Comparison of ENCODE assay signal across 17 cellular contexts in genomic region chr10:49023752-49024151, GRCh38.
A peak's percentile ranks its signal among the peaks of the same experiment; 100 is the strongest.
DNase-seq lines count a peak whose midpoint lies in the region; ATAC-seq and TF ChIP-seq lines count a peak whose summit lies in the region.
"Had no signal": no experiment of that assay in that cellular context is flagged by ENCODE, and none has a peak within 500 bp of the region (broad histone marks: within the 10 kb centered on the region; RNA-seq: fewer than 3 reads in every experiment).

No MANE protein-coding gene starts in this region.

- peak overlapping the region; percentile 20; the same call in 1 of the 2 replicates for H2AFZ ChIP-seq in OCI-LY7 (ENCODE audit: low read length)

- WGBS in upper lobe of left lung, 2 donors = 35 to 40% methylated on average over 5 of the region's 5 CpGs

- no peak for TF ChIP-seq EP300 in upper lobe of left lung (IDR thresholded peaks at IDR 0.05)

- no peaks in the 10 kb centered on the region for H3K27me3 ChIP-seq in upper lobe of left lung

- H3K4me1 ChIP-seq in OCI-LY7 (ENCODE audit: insufficient read depth, low read length, poor library complexity, severe bottlenecking) (peaks cover 12% of the 10 kb centered on the region), upper lobe of left lung (peaks cover 0 to 6% (median 0%) of the 10 kb centered on the region in 4 donors)

- no peaks in the 10 kb centered on the region for H3K79me2 ChIP-seq in OCI-LY7 (ENCODE audit: insufficient read depth, low read depth, low read length)

- H3K9me2 ChIP-seq in OCI-LY7 (ENCODE audit: insufficient read depth, low read length) = no peaks in the 10 kb centered on the region

- peak; percentile 71 for ATAC-seq in omental fat pad (ENCODE audit: low FRiP score)
- peak in 1 of 2 donors; percentile 72 for ATAC-seq in upper lobe of left lung (ENCODE audit: low FRiP score in 2 of 2)
- ATAC-seq in GM19035 (IDR thresholded peaks at IDR 0.05; ENCODE audit: unreplicated experiment) = no peak
- ATAC-seq: left colon, SK-N-SH treated with all-trans-retinoic acid at 6 μM for 48 hours had no signal

- no peaks in the 10 kb centered on the region for H3K9me3 ChIP-seq in OCI-LY7 (ENCODE audit: low read length)
- H3K9me3 ChIP-seq in upper lobe of left lung = no peaks in the 10 kb centered on the region
- H3K9me3 ChIP-seq: spleen had no signal

- H3K27ac ChIP-seq in OCI-LY7 (ENCODE audit: low read depth, low read length, poor library complexity, severe bottlenecking) = no peak overlapping the region
- H3K27ac ChIP-seq in upper lobe of left lung = peak overlapping the region in 3 of 4 donors; percentile 12 to 61 (median 53)

- CTCF ChIA-PET in OCI-LY7 (lab: Charles Lee; ENCODE audit: unreplicated experiment) = no interaction called here

- no TSS peak for BruUV-seq in OCI-LY7 (replicated peaks; lab: Mats Ljungman, UMichigan)

- no peaks in the 10 kb centered on the region for H3K36me3 ChIP-seq in OCI-LY7 (ENCODE audit: insufficient read depth, low read length)
- no peaks in the 10 kb centered on the region for H3K36me3 ChIP-seq in upper lobe of left lung
- H3K36me3 ChIP-seq: spleen had no signal

- POLR2A ChIA-PET in OCI-LY7 (lab: Charles Lee) = interaction anchor here (0.6 kb wide), 1 partner anchor 233 kb away, joined by 4 read pairs; no protein-coding TSS in a partner anchor

- TF ChIP-seq POLR2A in upper lobe of left lung (IDR thresholded peaks at IDR 0.05) = no peak

- no peaks in the 10 kb centered on the region for H4K20me1 ChIP-seq in OCI-LY7 (ENCODE audit: insufficient read depth, low read length)

- H3K4me2 ChIP-seq in OCI-LY7 (ENCODE audit: low read length) = no peak overlapping the region

- H3K4me3 ChIP-seq in OCI-LY7 (ENCODE audit: low read depth, low read length, poor library complexity, severe bottlenecking) = no peak overlapping the region
- H3K4me3 ChIP-seq in fibroblast of the aortic adventitia (ENCODE audit: low read depth, low read length) = no peak overlapping the region
- no peak overlapping the region for H3K4me3 ChIP-seq in upper lobe of left lung
- H3K4me3 ChIP-seq: spleen had no signal

- no peak for DNase-seq in OCI-LY7 (ENCODE audit: low spot score)
- DNase-seq in fibroblast of the aortic adventitia (ENCODE audit: low read depth) = peak; percentile 72
- no peak for DNase-seq in omental fat pad (ENCODE audit: low spot score)
- no peak for DNase-seq in upper lobe of left lung
- DNase-seq in HuH-7.5 (ENCODE audit: low spot score) = no peak
- DNase-seq in NCI-H2171 treated with DMSO at 0.1 percent for 48 hours (lab: John Stamatoyannopoulos, UW) = no peak
- DNase-seq: activated naive CD4-positive, alpha-beta T cell treated with anti-CD3 and anti-CD28 coated beads, Interleukin-2, amount 10 ng/mL, durations not matched to agents 7 days and 5 days; caudate nucleus; CD4-positive, alpha-beta memory T cell; hypothalamus; left colon; MM.1S; NCI-H2107; spleen; substantia nigra had no signal

- no peak for TF ChIP-seq CTCF in OCI-LY7 (conservative IDR thresholded peaks at IDR 0.05; ENCODE audit: low read length)
- TF ChIP-seq CTCF in fibroblast of the aortic adventitia (IDR thresholded peaks at IDR 0.05; ENCODE audit: insufficient read depth, low read length) = no peak
- TF ChIP-seq CTCF in omental fat pad (IDR thresholded peaks at IDR 0.05) = no peak
- no peak for TF ChIP-seq CTCF in upper lobe of left lung (IDR thresholded peaks at IDR 0.05)

- intact Hi-C loops in OCI-LY7 (cut with micrococcal nuclease; ENCODE audit: unreplicated experiment) = no loop called here
